ENCODE assay signal across 23 cellular contexts in the genomic region with DNA sequence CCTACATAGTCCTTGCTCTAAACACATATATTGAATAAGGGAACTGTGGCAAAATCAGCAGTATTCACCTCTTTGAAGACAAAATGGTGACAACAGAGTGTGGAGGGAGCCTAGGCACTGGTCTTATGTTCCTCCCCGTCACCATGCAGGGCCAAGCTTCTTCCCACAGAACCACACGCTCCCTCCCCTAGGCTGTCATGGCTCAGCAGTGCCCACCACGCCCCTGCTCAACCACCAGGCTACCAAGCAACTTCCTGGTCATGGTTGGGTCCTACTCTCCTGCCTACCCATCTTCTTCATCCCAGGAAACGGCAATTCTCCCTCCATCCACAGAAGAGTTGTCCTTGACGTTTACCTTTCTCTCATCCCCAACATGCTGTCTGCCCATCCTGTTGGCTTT.
"Had no signal": no experiment of that assay in that cellular context is flagged by ENCODE, and none has a peak within 500 bp of the region (broad histone marks: within the 10 kb centered on the region; RNA-seq: fewer than 3 reads in every experiment).

No MANE protein-coding gene starts in this region.

- H3K27me3 Mint-ChIP-seq: activated CD4-positive, alpha-beta memory T cell treated with anti-CD3 and anti-CD28 coated beads for 36 hours; activated CD4-positive, alpha-beta T cell treated with anti-CD3 and anti-CD28 coated beads, Interleukin-2, amount 10 ng/mL, durations not matched to agents 24 days and 14 days; activated naive CD8-positive, alpha-beta T cell had no signal

- H3K27ac ChIP-seq: cardiac muscle cell, esophagus muscularis mucosa, left ventricle myocardium inferior, right lobe of liver, testis, transverse colon had no signal

- H3K9me3 Mint-ChIP-seq: activated CD4-positive, alpha-beta memory T cell treated with anti-CD3 and anti-CD28 coated beads for 36 hours; T-helper 1 cell treated with Interleukin-12 subunit alpha and Interleukin-12 subunit beta and Interleukin-4 antibody, amounts not matched to agents 30 μg/mL and 1 μg/mL, for 36 hours had no signal

- H3K4me3 Mint-ChIP-seq: activated CD4-positive, alpha-beta memory T cell treated with anti-CD3 and anti-CD28 coated beads for 36 hours; activated CD4-positive, alpha-beta T cell treated with anti-CD3 and anti-CD28 coated beads, Interleukin-2, amount 10 ng/mL, durations not matched to agents 24 days and 14 days; activated naive CD8-positive, alpha-beta T cell; natural killer cell treated with Interleukin-12 subunit alpha and Interleukin-12 subunit beta and Interleukin-15 and Interleukin-18, amount 100 ng/mL, for 72 hours; T-helper 1 cell treated with Interleukin-12 subunit alpha and Interleukin-12 subunit beta and Interleukin-4 antibody, amounts not matched to agents 30 μg/mL and 1 μg/mL, for 36 hours had no signal

- H3K36me3 Mint-ChIP-seq: activated CD4-positive, alpha-beta memory T cell treated with anti-CD3 and anti-CD28 coated beads for 36 hours; natural killer cell treated with Interleukin-12 subunit alpha and Interleukin-12 subunit beta and Interleukin-15 and Interleukin-18, amount 100 ng/mL, for 72 hours had no signal

- H3K9me3 ChIP-seq: esophagus muscularis mucosa, left ventricle myocardium inferior, mucosa of descending colon, right lobe of liver, testis, transverse colon had no signal

- DNase-seq: activated CD4-positive, alpha-beta memory T cell treated with anti-CD3 and anti-CD28 coated beads for 36 hours; activated CD4-positive, alpha-beta T cell treated with anti-CD3 and anti-CD28 coated beads, Interleukin-2, amount 10 ng/mL, durations not matched to agents 24 days and 14 days; activated CD4-positive, CD25-positive, alpha-beta regulatory T cell treated with anti-CD3 and anti-CD28 coated beads, Interleukin-2, amount 50 U/mL, for 72 hours; activated effector memory CD4-positive, alpha-beta T cell treated with Interleukin-2 at 50 U/mL for 16 hours; activated naive CD4-positive, alpha-beta T cell treated with Interleukin-2 at 50 U/mL for 16 hours; activated T-cell treated with anti-CD3 and anti-CD28 coated beads, Interleukin-2, amount 50 U/mL, for 48 hours; anterior cingulate cortex; cerebellar nuclear complex; cortex of kidney; left ventricle myocardium inferior; mesendoderm; mucosa of descending colon; right lobe of liver; stimulated activated CD4-positive, alpha-beta T cell treated with anti-CD3 and anti-CD28 coated beads, Interleukin-2, amount 100 ng/mL, for 48 hours; stimulated activated naive CD4-positive, alpha-beta T cell treated with Interleukin-2 at 50 U/mL for 16 hours; testis; transverse colon had no signal

- H3K36me3 ChIP-seq: cardiac muscle cell, transverse colon had no signal

- H3K27me3 ChIP-seq: cardiac muscle cell, esophagus muscularis mucosa, right lobe of liver, testis, transverse colon had no signal

- ATAC-seq: mucosa of descending colon; natural killer cell treated with Interleukin-12 subunit alpha and Interleukin-12 subunit beta and Interleukin-15 and Interleukin-18, amount 100 ng/mL, for 72 hours; right lobe of liver had no signal

- H3K4me3 ChIP-seq: cardiac muscle cell, esophagus muscularis mucosa, left ventricle myocardium inferior, lung, mucosa of descending colon, right lobe of liver, testis, transverse colon had no signal

- H3K27ac Mint-ChIP-seq: activated CD4-positive, alpha-beta memory T cell treated with anti-CD3 and anti-CD28 coated beads for 36 hours; activated CD4-positive, alpha-beta T cell treated with anti-CD3 and anti-CD28 coated beads, Interleukin-2, amount 10 ng/mL, durations not matched to agents 24 days and 14 days; activated naive CD8-positive, alpha-beta T cell; T-helper 1 cell treated with Interleukin-12 subunit alpha and Interleukin-12 subunit beta and Interleukin-4 antibody, amounts not matched to agents 30 μg/mL and 1 μg/mL, for 36 hours had no signal

- H3K4me1 ChIP-seq: esophagus muscularis mucosa, left ventricle myocardium inferior, right lobe of liver, testis had no signal
